Comparison of ENCODE assay signal across 1 cellular context in the genomic region with DNA sequence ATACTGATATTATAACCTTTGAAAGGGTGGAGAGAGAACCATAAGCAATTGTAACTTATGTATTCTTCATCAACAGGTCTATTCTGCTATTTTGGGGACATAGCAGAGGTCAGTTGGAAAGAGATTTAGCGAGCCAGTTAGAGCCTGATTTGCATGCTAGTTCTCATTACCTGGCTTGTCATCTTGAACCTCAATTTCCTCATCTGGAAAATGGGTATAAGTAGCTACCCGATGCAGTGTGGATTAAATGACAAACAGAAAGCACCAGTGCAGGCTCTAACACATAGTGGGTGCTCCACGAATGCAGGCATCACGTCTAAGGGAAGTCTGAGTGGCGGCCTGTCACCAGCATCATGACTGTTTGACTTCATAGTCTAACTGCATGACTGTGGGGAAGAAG.
TF ChIP-seq lines count a peak whose summit lies in the region.

No MANE protein-coding gene starts in this region.

TF ChIP-seq in HepG2, 621 proteins besides CTCF, POLR2A, EP300 and RAD21:
- TF ChIP-seq ZNF629 (CRISPR knock-in tag; conservative IDR thresholded peaks at IDR 0.05) (peak; percentile 73), ZNF746 (CRISPR knock-in tag; IDR thresholded peaks at IDR 0.05) (no peak), KAT8 (CRISPR knock-in tag; IDR thresholded peaks at IDR 0.05) (no peak), ISL2 (CRISPR knock-in tag; IDR thresholded peaks at IDR 0.05) (no peak), TERF1 (CRISPR knock-in tag; IDR thresholded peaks at IDR 0.05) (no peak), ARNTL (CRISPR knock-in tag; IDR thresholded peaks at IDR 0.05) (no peak), ZFP41 (CRISPR knock-in tag; IDR thresholded peaks at IDR 0.05; ENCODE audit: borderline replicate concordance) (no peak)
